9 cellular contexts compared by ENCODE assay signal in the genomic region with DNA sequence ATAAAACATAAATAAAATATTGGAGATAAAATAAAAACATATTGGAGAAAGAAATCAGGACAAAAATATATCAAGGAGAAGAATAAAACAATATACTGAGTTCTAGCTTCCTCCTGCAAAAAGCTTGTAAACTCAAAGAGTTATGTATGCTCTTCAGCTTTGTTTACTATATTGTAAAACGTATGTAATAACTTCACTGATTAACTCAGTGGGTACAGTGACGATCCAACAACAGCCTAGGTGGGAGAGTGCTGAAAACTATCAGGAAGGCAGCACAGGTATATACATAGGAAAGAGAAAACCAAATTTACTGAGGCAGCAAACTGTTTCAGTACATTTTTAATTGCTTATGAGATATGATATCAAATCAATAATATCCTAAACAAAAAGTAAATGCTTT. TPM values are rescaled to one million over a fixed set of nuclear protein-coding genes. Genes with fewer than 3 reads are reported as not detected.
"Had no signal": no experiment of that assay in that cellular context is flagged by ENCODE, and none has a peak within 500 bp of the region (broad histone marks: within the 10 kb centered on the region; RNA-seq: fewer than 3 reads in every experiment).

No MANE protein-coding gene starts in this region.

- H3K4me3 Mint-ChIP-seq: HFFc6 had no signal

- H3K4me3 ChIP-seq: GM23248, HAP-1, K562 had no signal

- H3K9me3 ChIP-seq: HAP-1 had no signal

- ATAC-seq: HCT116, K562 had no signal

- FAIRE-seq: HTR-8/SVneo, K562 had no signal

- H3K27ac ChIP-seq: GM23248 had no signal

- H3K27ac Mint-ChIP-seq: HFFc6 had no signal

- H3K4me1 ChIP-seq: HAP-1 had no signal

- DNase-seq: GM23248, GOT3, H7, HFFc6, IMR-90 had no signal

RNA-seq across cellular contexts. Expression of gene DSC2, which starts 8.3 kb away (rescaled TPM):
- total RNA-seq: GM23248, HFFc6, IMR-90 had no signal

RNA-seq across cellular contexts. Expression of gene DSC3, which starts 51.3 kb away (rescaled TPM):
- total RNA-seq: GM23248, HFFc6 had no signal
